Comparison of ENCODE assay signal across 1 cellular context in genomic region chr16:30166202-30166902, GRCh38.
TF ChIP-seq lines count a peak whose summit lies in the region.

No MANE protein-coding gene starts in this region.

TF ChIP-seq in GM12878, 131 proteins besides CTCF, POLR2A, EP300 and RAD21 (continued from another document and continues in another):
- no peak for TF ChIP-seq E2F4 (IDR thresholded peaks at IDR 0.05; ENCODE audit: low read depth, low read length)
- TF ChIP-seq DPF2 (IDR thresholded peaks at IDR 0.05) = peak; percentile 98
- TF ChIP-seq KLF5 (IDR thresholded peaks at IDR 0.05; ENCODE audit: partially characterized antibody) = no peak
- TF ChIP-seq EED (IDR thresholded peaks at IDR 0.05; ENCODE audit: low read depth) = peak; percentile 93
- 0 out of 2 replicates have a peak, but pooled peaks have one; percentile 22 for TF ChIP-seq FOXM1 (IDR thresholded peaks at IDR 0.05; ENCODE audit: low read depth, low read length)
- TF ChIP-seq ESRRA (IDR thresholded peaks at IDR 0.05; ENCODE audit: low read length) = no peak
- TF ChIP-seq PML (IDR thresholded peaks at IDR 0.05; ENCODE audit: low read length) = no peak
- no peak for TF ChIP-seq ZBTB33 (IDR thresholded peaks at IDR 0.05)
- TF ChIP-seq E2F8 (IDR thresholded peaks at IDR 0.05; ENCODE audit: low read depth, partially characterized antibody) = no peak
- TF ChIP-seq, protein P1, sequence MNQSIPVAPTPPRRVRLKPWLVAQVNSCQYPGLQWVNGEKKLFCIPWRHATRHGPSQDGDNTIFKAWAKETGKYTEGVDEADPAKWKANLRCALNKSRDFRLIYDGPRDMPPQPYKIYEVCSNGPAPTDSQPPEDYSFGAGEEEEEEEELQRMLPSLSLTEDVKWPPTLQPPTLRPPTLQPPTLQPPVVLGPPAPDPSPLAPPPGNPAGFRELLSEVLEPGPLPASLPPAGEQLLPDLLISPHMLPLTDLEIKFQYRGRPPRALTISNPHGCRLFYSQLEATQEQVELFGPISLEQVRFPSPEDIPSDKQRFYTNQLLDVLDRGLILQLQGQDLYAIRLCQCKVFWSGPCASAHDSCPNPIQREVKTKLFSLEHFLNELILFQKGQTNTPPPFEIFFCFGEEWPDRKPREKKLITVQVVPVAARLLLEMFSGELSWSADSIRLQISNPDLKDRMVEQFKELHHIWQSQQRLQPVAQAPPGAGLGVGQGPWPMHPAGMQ (IDR thresholded peaks at IDR 0.05; ENCODE audit: borderline replicate concordance) = no peak
- peak; percentile 91; the same call in 1 of the 2 replicates for TF ChIP-seq BACH1 (IDR thresholded peaks at IDR 0.05; ENCODE audit: borderline replicate concordance)
- peak; percentile 86 for TF ChIP-seq GATAD2B (conservative IDR thresholded peaks at IDR 0.05; ENCODE audit: low read depth)
- no peak for TF ChIP-seq E4F1 (IDR thresholded peaks at IDR 0.05; ENCODE audit: borderline replicate concordance, partially characterized antibody)
- TF ChIP-seq, protein P2, sequence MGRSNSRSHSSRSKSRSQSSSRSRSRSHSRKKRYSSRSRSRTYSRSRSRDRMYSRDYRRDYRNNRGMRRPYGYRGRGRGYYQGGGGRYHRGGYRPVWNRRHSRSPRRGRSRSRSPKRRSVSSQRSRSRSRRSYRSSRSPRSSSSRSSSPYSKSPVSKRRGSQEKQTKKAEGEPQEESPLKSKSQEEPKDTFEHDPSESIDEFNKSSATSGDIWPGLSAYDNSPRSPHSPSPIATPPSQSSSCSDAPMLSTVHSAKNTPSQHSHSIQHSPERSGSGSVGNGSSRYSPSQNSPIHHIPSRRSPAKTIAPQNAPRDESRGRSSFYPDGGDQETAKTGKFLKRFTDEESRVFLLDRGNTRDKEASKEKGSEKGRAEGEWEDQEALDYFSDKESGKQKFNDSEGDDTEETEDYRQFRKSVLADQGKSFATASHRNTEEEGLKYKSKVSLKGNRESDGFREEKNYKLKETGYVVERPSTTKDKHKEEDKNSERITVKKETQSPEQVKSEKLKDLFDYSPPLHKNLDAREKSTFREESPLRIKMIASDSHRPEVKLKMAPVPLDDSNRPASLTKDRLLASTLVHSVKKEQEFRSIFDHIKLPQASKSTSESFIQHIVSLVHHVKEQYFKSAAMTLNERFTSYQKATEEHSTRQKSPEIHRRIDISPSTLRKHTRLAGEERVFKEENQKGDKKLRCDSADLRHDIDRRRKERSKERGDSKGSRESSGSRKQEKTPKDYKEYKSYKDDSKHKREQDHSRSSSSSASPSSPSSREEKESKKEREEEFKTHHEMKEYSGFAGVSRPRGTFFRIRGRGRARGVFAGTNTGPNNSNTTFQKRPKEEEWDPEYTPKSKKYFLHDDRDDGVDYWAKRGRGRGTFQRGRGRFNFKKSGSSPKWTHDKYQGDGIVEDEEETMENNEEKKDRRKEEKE (IDR thresholded peaks at IDR 0.05) = no peak
- TF ChIP-seq IKZF1 (conservative IDR thresholded peaks at IDR 0.05) = peak; percentile 98
- TF ChIP-seq CHD2 (IDR thresholded peaks at IDR 0.05; ENCODE audit: borderline replicate concordance, low read depth, low read length) = no peak
- TF ChIP-seq FOS (IDR thresholded peaks at IDR 0.05; ENCODE audit: borderline replicate concordance, extremely low read depth, insufficient read length) = no peak
- peak; percentile 74 for TF ChIP-seq CBFB (IDR thresholded peaks at IDR 0.05; ENCODE audit: low read depth)
- TF ChIP-seq MTA3 (IDR thresholded peaks at IDR 0.05; ENCODE audit: borderline replicate concordance, low read length) = no peak
- TF ChIP-seq NR2C2 (IDR thresholded peaks at IDR 0.05; ENCODE audit: borderline replicate concordance, control insufficient read depth, insufficient read length, low read depth) = no peak
- peak; percentile 69 for TF ChIP-seq NFIC (IDR thresholded peaks at IDR 0.05; ENCODE audit: low read depth, low read length)
- no peak for TF ChIP-seq SMC3 (IDR thresholded peaks at IDR 0.05; ENCODE audit: borderline replicate concordance, low read length)
- TF ChIP-seq RELA (IDR thresholded peaks at IDR 0.05; ENCODE audit: borderline replicate concordance, partially characterized antibody) = no peak
- TF ChIP-seq ZSCAN29 (IDR thresholded peaks at IDR 0.05) = no peak
- TF ChIP-seq RFX5 (IDR thresholded peaks at IDR 0.05; ENCODE audit: low read depth, low read length) = no peak
- TF ChIP-seq SREBF2 (IDR thresholded peaks at IDR 0.05; ENCODE audit: low read length) = no peak
- TF ChIP-seq BHLHE40 (IDR thresholded peaks at IDR 0.05; ENCODE audit: borderline replicate concordance in 1 of 2, low read depth in 2 of 2, low read length in 1 of 2) = peak; percentile 79 to 82
- TF ChIP-seq, protein P3, sequence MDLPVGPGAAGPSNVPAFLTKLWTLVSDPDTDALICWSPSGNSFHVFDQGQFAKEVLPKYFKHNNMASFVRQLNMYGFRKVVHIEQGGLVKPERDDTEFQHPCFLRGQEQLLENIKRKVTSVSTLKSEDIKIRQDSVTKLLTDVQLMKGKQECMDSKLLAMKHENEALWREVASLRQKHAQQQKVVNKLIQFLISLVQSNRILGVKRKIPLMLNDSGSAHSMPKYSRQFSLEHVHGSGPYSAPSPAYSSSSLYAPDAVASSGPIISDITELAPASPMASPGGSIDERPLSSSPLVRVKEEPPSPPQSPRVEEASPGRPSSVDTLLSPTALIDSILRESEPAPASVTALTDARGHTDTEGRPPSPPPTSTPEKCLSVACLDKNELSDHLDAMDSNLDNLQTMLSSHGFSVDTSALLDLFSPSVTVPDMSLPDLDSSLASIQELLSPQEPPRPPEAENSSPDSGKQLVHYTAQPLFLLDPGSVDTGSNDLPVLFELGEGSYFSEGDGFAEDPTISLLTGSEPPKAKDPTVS (IDR thresholded peaks at IDR 0.05; ENCODE audit: low read depth, low read length) = no peak
- TF ChIP-seq, protein P4, sequence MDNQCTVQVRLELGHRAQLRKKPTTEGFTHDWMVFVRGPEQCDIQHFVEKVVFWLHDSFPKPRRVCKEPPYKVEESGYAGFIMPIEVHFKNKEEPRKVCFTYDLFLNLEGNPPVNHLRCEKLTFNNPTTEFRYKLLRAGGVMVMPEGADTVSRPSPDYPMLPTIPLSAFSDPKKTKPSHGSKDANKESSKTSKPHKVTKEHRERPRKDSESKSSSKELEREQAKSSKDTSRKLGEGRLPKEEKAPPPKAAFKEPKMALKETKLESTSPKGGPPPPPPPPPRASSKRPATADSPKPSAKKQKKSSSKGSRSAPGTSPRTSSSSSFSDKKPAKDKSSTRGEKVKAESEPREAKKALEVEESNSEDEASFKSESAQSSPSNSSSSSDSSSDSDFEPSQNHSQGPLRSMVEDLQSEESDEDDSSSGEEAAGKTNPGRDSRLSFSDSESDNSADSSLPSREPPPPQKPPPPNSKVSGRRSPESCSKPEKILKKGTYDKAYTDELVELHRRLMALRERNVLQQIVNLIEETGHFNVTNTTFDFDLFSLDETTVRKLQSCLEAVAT (IDR thresholded peaks at IDR 0.05) = peak; percentile 92
- TF ChIP-seq NRF1 (conservative IDR thresholded peaks at IDR 0.05; ENCODE audit: low read depth, low read length) = no peak
- no peak for TF ChIP-seq TARDBP (IDR thresholded peaks at IDR 0.05; ENCODE audit: borderline replicate concordance)
- no peak for TF ChIP-seq MEF2A (IDR thresholded peaks at IDR 0.05; ENCODE audit: insufficient read depth, low read depth, low read length)
- TF ChIP-seq, protein P5, sequence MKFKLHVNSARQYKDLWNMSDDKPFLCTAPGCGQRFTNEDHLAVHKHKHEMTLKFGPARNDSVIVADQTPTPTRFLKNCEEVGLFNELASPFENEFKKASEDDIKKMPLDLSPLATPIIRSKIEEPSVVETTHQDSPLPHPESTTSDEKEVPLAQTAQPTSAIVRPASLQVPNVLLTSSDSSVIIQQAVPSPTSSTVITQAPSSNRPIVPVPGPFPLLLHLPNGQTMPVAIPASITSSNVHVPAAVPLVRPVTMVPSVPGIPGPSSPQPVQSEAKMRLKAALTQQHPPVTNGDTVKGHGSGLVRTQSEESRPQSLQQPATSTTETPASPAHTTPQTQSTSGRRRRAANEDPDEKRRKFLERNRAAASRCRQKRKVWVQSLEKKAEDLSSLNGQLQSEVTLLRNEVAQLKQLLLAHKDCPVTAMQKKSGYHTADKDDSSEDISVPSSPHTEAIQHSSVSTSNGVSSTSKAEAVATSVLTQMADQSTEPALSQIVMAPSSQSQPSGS (IDR thresholded peaks at IDR 0.05; ENCODE audit: low read length) = peak; percentile 71
- peak; percentile 97 for TF ChIP-seq RUNX3 (IDR thresholded peaks at IDR 0.05; ENCODE audit: low read length)
- TF ChIP-seq CREM (IDR thresholded peaks at IDR 0.05; ENCODE audit: low read depth) = peak; percentile 48; the same call in 1 of the 2 replicates
- peak; percentile 74 for TF ChIP-seq ATF7 (IDR thresholded peaks at IDR 0.05; ENCODE audit: low read depth)
- TF ChIP-seq ZZZ3 (IDR thresholded peaks at IDR 0.05; ENCODE audit: control insufficient read depth, insufficient read length, low read depth) = no peak
- no peak for TF ChIP-seq SMAD5 (IDR thresholded peaks at IDR 0.05; ENCODE audit: low read depth)
- TF ChIP-seq TAF1 (IDR thresholded peaks at IDR 0.05; ENCODE audit: borderline replicate concordance, low read depth, low read length) = no peak
